18 cellular contexts compared by ENCODE assay signal in the genomic region with DNA sequence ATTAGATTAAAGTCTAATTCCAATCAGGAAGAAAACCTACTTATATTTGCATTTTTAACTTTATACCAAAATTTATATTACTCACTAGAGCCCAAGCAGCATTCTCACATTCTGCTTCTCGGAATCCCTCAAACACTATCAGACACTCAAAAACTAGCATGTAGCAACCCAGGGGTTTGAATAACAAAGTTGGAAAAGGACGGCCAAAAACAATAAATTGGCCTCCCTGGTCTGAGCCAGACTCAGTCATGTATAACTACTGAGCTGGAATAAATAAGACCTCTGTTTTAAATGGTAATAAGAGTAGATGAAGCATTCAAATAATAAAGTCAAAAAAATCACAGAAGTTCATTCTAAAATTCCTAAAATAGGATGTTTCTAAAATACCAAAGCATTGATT.
"Had no signal": no experiment of that assay in that cellular context is flagged by ENCODE, and none has a peak within 500 bp of the region (broad histone marks: within the 10 kb centered on the region; RNA-seq: fewer than 3 reads in every experiment).

No MANE protein-coding gene starts in this region.

- H3K9me3 ChIP-seq: right lobe of liver had no signal

- H3K27ac Mint-ChIP-seq: activated CD8-positive, alpha-beta T cell treated with anti-CD3 and anti-CD28 coated beads, Interleukin-2, amount 10 ng/mL, durations not matched to agents 7 days and 5 days; activated naive CD8-positive, alpha-beta T cell treated with anti-CD3 and anti-CD28 coated beads, Interleukin-2, amount 10 ng/mL, durations not matched to agents 7 days and 5 days; natural killer cell; progenitor cell of endocrine pancreas; stimulated activated naive CD8-positive, alpha-beta T cell treated with anti-CD3 and anti-CD28 coated beads, Interleukin-15, Interleukin-2, amounts not matched to agents 100 ng/mL and 50 ng/mL, for 24 hours; T-helper 1 cell treated with Interleukin-12 subunit alpha and Interleukin-12 subunit beta and Interleukin-4 antibody, amounts not matched to agents 30 μg/mL and 1 μg/mL, for 36 hours; WTC11 had no signal

- H3K4me3 Mint-ChIP-seq: activated CD8-positive, alpha-beta T cell treated with anti-CD3 and anti-CD28 coated beads, Interleukin-2, amount 10 ng/mL, durations not matched to agents 7 days and 5 days; activated naive CD8-positive, alpha-beta T cell treated with anti-CD3 and anti-CD28 coated beads, Interleukin-2, amount 10 ng/mL, durations not matched to agents 7 days and 5 days; stimulated activated naive CD8-positive, alpha-beta T cell treated with anti-CD3 and anti-CD28 coated beads, Interleukin-15, Interleukin-2, amounts not matched to agents 100 ng/mL and 50 ng/mL, for 24 hours; T-helper 1 cell treated with Interleukin-12 subunit alpha and Interleukin-12 subunit beta and Interleukin-4 antibody, amounts not matched to agents 30 μg/mL and 1 μg/mL, for 36 hours; WTC11 had no signal

- H3K27ac ChIP-seq: ascending aorta, esophagus squamous epithelium, left lung, right lobe of liver had no signal

- ATAC-seq: activated CD8-positive, alpha-beta T cell treated with anti-CD3 and anti-CD28 coated beads, Interleukin-2, amount 10 ng/mL, durations not matched to agents 7 days and 5 days; left lung; natural killer cell; right lobe of liver; SK-N-SH treated with all-trans-retinoic acid at 6 μM for 48 hours; WTC11 had no signal

- H3K9me3 Mint-ChIP-seq: activated naive CD8-positive, alpha-beta T cell treated with anti-CD3 and anti-CD28 coated beads, Interleukin-2, amount 10 ng/mL, durations not matched to agents 7 days and 5 days; stimulated activated naive CD8-positive, alpha-beta T cell treated with anti-CD3 and anti-CD28 coated beads, Interleukin-15, Interleukin-2, amounts not matched to agents 100 ng/mL and 50 ng/mL, for 24 hours; T-helper 1 cell treated with Interleukin-12 subunit alpha and Interleukin-12 subunit beta and Interleukin-4 antibody, amounts not matched to agents 30 μg/mL and 1 μg/mL, for 36 hours had no signal

- H3K36me3 ChIP-seq: ascending aorta, esophagus squamous epithelium, left lung, right lobe of liver had no signal

- H3K4me1 Mint-ChIP-seq: activated naive CD8-positive, alpha-beta T cell treated with anti-CD3 and anti-CD28 coated beads, Interleukin-2, amount 10 ng/mL, durations not matched to agents 7 days and 5 days; natural killer cell had no signal

- H3K36me3 Mint-ChIP-seq: activated naive CD8-positive, alpha-beta T cell treated with anti-CD3 and anti-CD28 coated beads, Interleukin-2, amount 10 ng/mL, durations not matched to agents 7 days and 5 days; natural killer cell; WTC11 had no signal

- H3K4me3 ChIP-seq: ascending aorta, esophagus squamous epithelium, left lung, right lobe of liver had no signal

- H3K4me1 ChIP-seq: ascending aorta, esophagus squamous epithelium, left lung had no signal

- DNase-seq: activated CD4-positive, alpha-beta T cell treated with anti-CD3 and anti-CD28 coated beads for 48 hours; activated CD8-positive, alpha-beta memory T cell treated with anti-CD3 and anti-CD28 coated beads, Interleukin-2, amount 50 U/mL, for 48 hours; activated CD8-positive, alpha-beta T cell treated with anti-CD3 and anti-CD28 coated beads, Interleukin-2, amount 10 ng/mL, durations not matched to agents 7 days and 5 days; activated naive CD8-positive, alpha-beta T cell treated with anti-CD3 and anti-CD28 coated beads, Interleukin-2, amount 10 ng/mL, durations not matched to agents 7 days and 5 days; esophagus squamous epithelium; left lung; natural killer cell; nucleus accumbens; right lobe of liver; SHP77; stimulated activated CD4-positive, alpha-beta T cell treated with anti-CD3 and anti-CD28 coated beads, Interleukin-4, amount 100 ng/mL, for 1 hour; stimulated activated CD8-positive, alpha-beta memory T cell treated with anti-CD3 and anti-CD28 coated beads, Interleukin-4, amount 100 ng/mL, for 48 hours had no signal

- H3K27me3 ChIP-seq: ascending aorta, esophagus squamous epithelium, left lung, right lobe of liver had no signal

- H3K27me3 Mint-ChIP-seq: progenitor cell of endocrine pancreas had no signal
